Comparison of ENCODE assay signal across 23 cellular contexts in the genomic region with DNA sequence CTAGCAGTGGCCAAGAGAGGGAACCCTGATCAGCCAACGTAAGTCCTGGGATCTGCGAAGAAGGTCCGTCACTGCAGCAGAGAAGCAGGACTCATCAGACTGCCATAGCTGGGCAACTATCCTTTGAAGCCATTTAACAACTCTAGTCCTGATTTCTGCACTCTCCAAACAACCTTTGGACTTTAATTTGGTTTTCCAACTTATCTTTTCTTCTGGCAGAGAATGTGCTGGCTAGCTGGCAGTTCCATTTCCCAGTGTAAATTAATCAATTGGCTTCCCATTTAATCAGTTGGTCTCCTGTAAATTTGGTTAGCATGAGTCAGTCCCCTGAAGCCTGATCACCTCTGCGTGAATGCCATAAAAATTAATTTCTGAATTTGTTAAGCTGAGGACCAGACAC.
"Had no signal": no experiment of that assay in that cellular context is flagged by ENCODE, and none has a peak within 500 bp of the region (broad histone marks: within the 10 kb centered on the region; RNA-seq: fewer than 3 reads in every experiment).

No MANE protein-coding gene starts in this region.

- H3K27me3 ChIP-seq: colonic mucosa, esophagus squamous epithelium, gastrocnemius medialis, heart right ventricle had no signal

- H3K4me1 ChIP-seq: colonic mucosa, esophagus squamous epithelium, gastrocnemius medialis, heart right ventricle, left ventricle myocardium inferior, lower lobe of right lung had no signal

- DNase-seq: colonic mucosa; cortex of kidney; effector CD8-positive, alpha-beta T cell; effector memory CD8-positive, alpha-beta T cell; endodermal cell; erythroblast; esophagus squamous epithelium; foreskin fibroblast; foreskin melanocyte; gastrocnemius medialis; glutamatergic neuron; head of caudate nucleus; heart right ventricle; hippocampal formation; left cardiac atrium; left ventricle myocardium inferior; lower lobe of right lung; mesenchymal stem cell had no signal

- H3K36me3 ChIP-seq: colonic mucosa, esophagus squamous epithelium, gastrocnemius medialis, heart right ventricle, left ventricle myocardium inferior, lower lobe of right lung had no signal

- H3K4me3 ChIP-seq: colonic mucosa, esophagus squamous epithelium, gastrocnemius medialis, heart right ventricle, left ventricle myocardium inferior, lower lobe of right lung had no signal

- ATAC-seq: effector memory CD8-positive, alpha-beta T cell; esophagus mucosa; gastrocnemius medialis; heart right ventricle; left cardiac atrium; lower lobe of right lung had no signal

- H3K27ac ChIP-seq: colonic mucosa, epithelial cell of prostate, esophagus squamous epithelium, gastrocnemius medialis, heart right ventricle, left ventricle myocardium inferior, lower lobe of right lung had no signal

- FAIRE-seq: endometrium, islet of Langerhans, keratinocyte had no signal

- H3K9me3 ChIP-seq: colonic mucosa, esophagus squamous epithelium, gastrocnemius medialis, left ventricle myocardium inferior, lower lobe of right lung had no signal
